In the genomic region with DNA sequence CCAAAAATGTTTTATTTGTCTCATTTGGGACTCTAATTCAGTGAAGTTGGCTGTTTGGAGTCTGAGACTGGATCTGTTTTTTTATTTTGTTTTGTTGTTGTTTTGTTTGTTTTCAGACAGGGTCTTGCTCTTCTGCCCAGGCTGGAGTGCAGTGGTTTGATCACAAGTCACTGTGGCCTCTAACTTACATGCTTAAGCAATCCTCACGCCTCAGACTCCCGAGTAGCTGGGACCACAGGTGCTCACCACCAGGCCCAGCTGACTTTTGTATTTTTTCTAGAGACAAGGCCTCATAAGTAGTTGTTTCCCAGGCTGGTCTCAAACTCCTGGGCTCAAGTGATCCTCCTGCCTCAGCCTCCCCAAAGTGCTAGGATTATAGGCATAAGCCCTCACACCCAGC, we compare ENCODE assay signal across 21 cellular contexts.
"Had no signal": no experiment of that assay in that cellular context is flagged by ENCODE, and none has a peak within 500 bp of the region (broad histone marks: within the 10 kb centered on the region; RNA-seq: fewer than 3 reads in every experiment).

No MANE protein-coding gene starts in this region.

- H3K27ac Mint-ChIP-seq: activated CD4-positive, alpha-beta T cell treated with anti-CD3 and anti-CD28 coated beads, Interleukin-2, amount 10 ng/mL, durations not matched to agents 7 days and 5 days; stimulated activated naive B cell treated with anti-CD40 and anti-IgM and Interleukin-4, amounts not matched to agents 10 μg/mL and 1 μg/mL and 100 μg/mL, for 72 hours had no signal

- H3K27ac ChIP-seq: brain microvascular endothelial cell, colonic mucosa, epithelial cell of prostate, hepatocyte, thoracic aorta had no signal

- H3K4me2 ChIP-seq: hepatocyte had no signal

- H3K27me3 ChIP-seq: brain microvascular endothelial cell, colonic mucosa, hepatocyte had no signal

- DNase-seq: activated CD4-positive, alpha-beta T cell treated with anti-CD3 and anti-CD28 coated beads, Interleukin-2, amount 10 ng/mL, durations not matched to agents 7 days and 5 days; activated CD8-positive, alpha-beta memory T cell treated with anti-CD3 and anti-CD28 coated beads, Interleukin-2, amount 50 U/mL, for 4 hours; activated effector memory CD4-positive, alpha-beta T cell treated with Interleukin-2 at 50 U/mL for 16 hours; activated naive CD4-positive, alpha-beta T cell treated with anti-CD3 and anti-CD28 coated beads, Interleukin-2, amount 50 U/mL, for 16 hours; activated T-cell treated with anti-CD3 and anti-CD28 coated beads, Interleukin-2, amount 50 U/mL, for 48 hours; aorta; brain microvascular endothelial cell; central memory CD4-positive, alpha-beta T cell; colonic mucosa; endodermal cell; left cardiac atrium; mesenchymal stem cell; mucosa of descending colon; naive B cell; stimulated activated CD4-positive, alpha-beta T cell treated with anti-CD3 and anti-CD28 coated beads, Interleukin-4, amount 100 ng/mL, for 4 hours; stimulated activated naive B cell treated with anti-CD40 and anti-IgM and Interleukin-4, amounts not matched to agents 10 μg/mL and 1 μg/mL and 100 μg/mL, for 72 hours; T1000 had no signal

- H3K4me1 Mint-ChIP-seq: activated CD4-positive, alpha-beta T cell treated with anti-CD3 and anti-CD28 coated beads, Interleukin-2, amount 10 ng/mL, durations not matched to agents 7 days and 5 days had no signal

- ATAC-seq: sciatic nerve; stimulated activated naive B cell treated with anti-CD40 and anti-IgM and Interleukin-4, amounts not matched to agents 10 μg/mL and 1 μg/mL and 100 μg/mL, for 72 hours had no signal

- H2AFZ ChIP-seq: hepatocyte had no signal

- H3K9me3 ChIP-seq: colonic mucosa, mucosa of descending colon, thoracic aorta had no signal

- H3K4me3 ChIP-seq: colonic mucosa, hepatocyte, mucosa of descending colon had no signal

- H3K36me3 Mint-ChIP-seq: naive B cell had no signal

- H3K9me3 Mint-ChIP-seq: activated CD4-positive, alpha-beta T cell treated with anti-CD3 and anti-CD28 coated beads, Interleukin-2, amount 10 ng/mL, durations not matched to agents 7 days and 5 days; endodermal cell; naive B cell; stimulated activated naive B cell treated with anti-CD40 and anti-IgM and Interleukin-4, amounts not matched to agents 10 μg/mL and 1 μg/mL and 100 μg/mL, for 72 hours had no signal

- H3K36me3 ChIP-seq: brain microvascular endothelial cell, colonic mucosa, thoracic aorta had no signal

- H3K4me3 Mint-ChIP-seq: activated CD4-positive, alpha-beta T cell treated with anti-CD3 and anti-CD28 coated beads, Interleukin-2, amount 10 ng/mL, durations not matched to agents 7 days and 5 days; endodermal cell; naive B cell; stimulated activated naive B cell treated with anti-CD40 and anti-IgM and Interleukin-4, amounts not matched to agents 10 μg/mL and 1 μg/mL and 100 μg/mL, for 72 hours had no signal

- H3K4me1 ChIP-seq: colonic mucosa had no signal

- H3K27me3 Mint-ChIP-seq: activated CD4-positive, alpha-beta T cell treated with anti-CD3 and anti-CD28 coated beads, Interleukin-2, amount 10 ng/mL, durations not matched to agents 7 days and 5 days; naive B cell; stimulated activated naive B cell treated with anti-CD40 and anti-IgM and Interleukin-4, amounts not matched to agents 10 μg/mL and 1 μg/mL and 100 μg/mL, for 72 hours had no signal
